In the genomic region with DNA sequence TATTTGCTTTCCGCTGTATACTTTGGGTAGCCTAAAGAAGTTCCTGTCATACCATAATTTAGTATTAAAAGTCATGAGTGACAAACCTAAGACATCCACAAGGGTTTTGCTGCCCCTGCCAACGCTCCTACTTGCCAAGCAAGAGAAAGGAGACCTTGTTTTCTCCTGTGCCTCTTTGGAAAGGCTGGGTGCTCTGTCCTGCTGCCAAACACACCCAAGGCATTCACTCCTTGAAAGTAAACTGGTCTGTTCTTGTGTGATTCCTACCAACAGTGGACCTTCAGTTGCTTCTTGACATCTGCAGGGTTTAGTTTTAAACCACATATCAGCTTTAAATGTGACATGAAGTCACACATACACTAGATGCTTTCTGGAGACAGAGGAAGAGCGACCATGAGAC, we compare ENCODE assay signal across 25 cellular contexts.
"Had no signal": no experiment of that assay in that cellular context is flagged by ENCODE, and none has a peak within 500 bp of the region (broad histone marks: within the 10 kb centered on the region; RNA-seq: fewer than 3 reads in every experiment).

No MANE protein-coding gene starts in this region.

- DNase-seq: activated CD4-positive, alpha-beta memory T cell treated with anti-CD3 and anti-CD28 coated beads, Interleukin-2, amount 10 ng/mL, durations not matched to agents 7 days and 5 days; activated CD4-positive, alpha-beta T cell treated with anti-CD3 and anti-CD28 coated beads, Interleukin-2, amount 10 ng/mL, durations not matched to agents 7 days and 5 days; activated CD4-positive, CD25-positive, alpha-beta regulatory T cell treated with anti-CD3 and anti-CD28 coated beads, Interleukin-2, amount 50 U/mL, for 72 hours; activated gamma-delta T cell treated with Interleukin-2 at 50 U/mL for 16 hours; activated naive CD4-positive, alpha-beta T cell treated with anti-CD3 and anti-CD28 coated beads, Interleukin-2, amount 10 ng/mL, durations not matched to agents 7 days and 5 days; activated naive CD8-positive, alpha-beta T cell treated with anti-CD3 and anti-CD28 coated beads for 36 hours; activated T-cell treated with anti-CD3 and anti-CD28 coated beads for 4 hours; activated T-cell treated with anti-CD3 and anti-CD28 coated beads, Interleukin-2, amount 50 U/mL, for 48 hours; IMR-90; KBM-7; NCI-H1092; NCI-H1417 treated with DMSO at 0.1 percent for 48 hours; NCI-H1694 treated with DMSO at 0.1 percent for 48 hours; NCI-H2029 treated with DMSO at 0.1 percent for 48 hours; NCI-H345; NCI-H510A; NCI-H526 treated with DMSO at 0.1 percent for 48 hours; NCI-H82; Right ventricle myocardium superior; SJCRH30 had no signal

- H3K27me3 Mint-ChIP-seq: activated CD4-positive, alpha-beta memory T cell treated with anti-CD3 and anti-CD28 coated beads, Interleukin-2, amount 10 ng/mL, durations not matched to agents 7 days and 5 days; activated CD4-positive, alpha-beta T cell treated with anti-CD3 and anti-CD28 coated beads, Interleukin-2, amount 10 ng/mL, durations not matched to agents 7 days and 5 days; activated naive CD4-positive, alpha-beta T cell treated with anti-CD3 and anti-CD28 coated beads, Interleukin-2, amount 10 ng/mL, durations not matched to agents 7 days and 5 days; activated naive CD8-positive, alpha-beta T cell treated with anti-CD3 and anti-CD28 coated beads for 36 hours had no signal

- H3K4me1 Mint-ChIP-seq: activated CD4-positive, alpha-beta memory T cell treated with anti-CD3 and anti-CD28 coated beads, Interleukin-2, amount 10 ng/mL, durations not matched to agents 7 days and 5 days; activated CD4-positive, alpha-beta T cell treated with anti-CD3 and anti-CD28 coated beads, Interleukin-2, amount 10 ng/mL, durations not matched to agents 7 days and 5 days; activated naive CD4-positive, alpha-beta T cell treated with anti-CD3 and anti-CD28 coated beads, Interleukin-2, amount 10 ng/mL, durations not matched to agents 7 days and 5 days; activated naive CD8-positive, alpha-beta T cell treated with anti-CD3 and anti-CD28 coated beads for 36 hours; WTC11 had no signal

- H3K27ac ChIP-seq: RWPE1, SJCRH30 had no signal

- H3K4me1 ChIP-seq: SJCRH30 had no signal

- H3K4me3 Mint-ChIP-seq: activated CD4-positive, alpha-beta memory T cell treated with anti-CD3 and anti-CD28 coated beads, Interleukin-2, amount 10 ng/mL, durations not matched to agents 7 days and 5 days; activated CD4-positive, alpha-beta T cell treated with anti-CD3 and anti-CD28 coated beads, Interleukin-2, amount 10 ng/mL, durations not matched to agents 7 days and 5 days; activated naive CD4-positive, alpha-beta T cell treated with anti-CD3 and anti-CD28 coated beads, Interleukin-2, amount 10 ng/mL, durations not matched to agents 7 days and 5 days; activated naive CD8-positive, alpha-beta T cell treated with anti-CD3 and anti-CD28 coated beads for 36 hours; T-helper 1 cell treated with Interleukin-12 subunit alpha and Interleukin-12 subunit beta and Interleukin-4 antibody, amounts not matched to agents 30 μg/mL and 1 μg/mL, for 36 hours; WTC11 had no signal

- H3K4me3 ChIP-seq: SJCRH30 had no signal

- H3K27ac Mint-ChIP-seq: activated CD4-positive, alpha-beta memory T cell treated with anti-CD3 and anti-CD28 coated beads, Interleukin-2, amount 10 ng/mL, durations not matched to agents 7 days and 5 days; activated CD4-positive, alpha-beta T cell treated with anti-CD3 and anti-CD28 coated beads, Interleukin-2, amount 10 ng/mL, durations not matched to agents 7 days and 5 days; activated naive CD4-positive, alpha-beta T cell treated with anti-CD3 and anti-CD28 coated beads, Interleukin-2, amount 10 ng/mL, durations not matched to agents 7 days and 5 days; activated naive CD8-positive, alpha-beta T cell treated with anti-CD3 and anti-CD28 coated beads for 36 hours; activated T-helper 2 cell treated with anti-CD3 and anti-CD28 coated beads, Interferon-gamma antibody, Interleukin-2, Interleukin-4, amounts not matched to agents 10 μg/mL and 5 μg/mL and 100 μg/mL, durations not matched to agents 14 hours and 24 hours and 36 hours; T-helper 1 cell treated with Interleukin-12 subunit alpha and Interleukin-12 subunit beta and Interleukin-4 antibody, amounts not matched to agents 30 μg/mL and 1 μg/mL, for 36 hours; WTC11 had no signal

- H3K27me3 ChIP-seq: SJCRH30 had no signal

- ATAC-seq: SK-N-SH treated with all-trans-retinoic acid at 6 μM for 48 hours, WTC11 had no signal

- H3K36me3 ChIP-seq: SJCRH30 had no signal
